ENCODE assay signal across 8 cellular contexts in genomic region chr10:52818019-52818418, GRCh38. TPM values are rescaled to one million over a fixed set of nuclear protein-coding genes. Genes with fewer than 3 reads are reported as not detected.
DNase-seq lines count a peak whose midpoint lies in the region; ATAC-seq and TF ChIP-seq lines count a peak whose summit lies in the region.

No MANE protein-coding gene starts in this region.

- H3K4me1 ChIP-seq in body of pancreas: no peaks in the 10 kb centered on the region

- H3K4me3 ChIP-seq in body of pancreas: no peak overlapping the region

- peak; percentile 52 to 65 for ATAC-seq in activated T-cell treated with anti-CD3 and anti-CD28 coated beads, Interleukin-2, amount 50 U/mL, for 72 hours (replicated peaks in 1 of 2)
- ATAC-seq in body of pancreas: no peak

- TF ChIP-seq POLR2A in body of pancreas (IDR thresholded peaks at IDR 0.05): no peak

- no peak overlapping the region for H3K4me3 Mint-ChIP-seq in activated T-cell treated with anti-CD3 and anti-CD28 coated beads, Interleukin-2, amount 50 U/mL, for 72 hours
- H3K4me3 Mint-ChIP-seq in activated T-cell treated with anti-CD3 and anti-CD28 coated beads, Interleukin-2, amount 50 U/mL, for 24 hours: no peak overlapping the region

- DNase-seq in activated T-cell treated with anti-CD3 and anti-CD28 coated beads, Interleukin-2, amount 50 U/mL, for 72 hours: no peak
- no peak for DNase-seq in activated T-cell treated with anti-CD3 and anti-CD28 coated beads, Interleukin-2, amount 50 U/mL, for 24 hours
- DNase-seq in H4 (ENCODE audit: low spot score) (peak; percentile 50), SW 1271 (lab: John Stamatoyannopoulos, UW) (peak; percentile 10 to 30), iPS-NIHi11 (ENCODE audit: low spot score) (peak; percentile 37), AG08396 (ENCODE audit: low spot score) (no peak), body of pancreas (no peak)

- H3K36me3 Mint-ChIP-seq in activated T-cell treated with anti-CD3 and anti-CD28 coated beads, Interleukin-2, amount 50 U/mL, for 72 hours (ENCODE audit: insufficient read depth in 2 of 2): no peaks in the 10 kb centered on the region
- no peaks in the 10 kb centered on the region for H3K36me3 Mint-ChIP-seq in activated T-cell treated with anti-CD3 and anti-CD28 coated beads, Interleukin-2, amount 50 U/mL, for 24 hours (ENCODE audit: low read depth)

- 42 to 45% methylated on average over 3 of the region's 3 CpGs for WGBS in body of pancreas, 2 donors

- H3K27me3 ChIP-seq in body of pancreas: no peaks in the 10 kb centered on the region

- H3K4me1 Mint-ChIP-seq in activated T-cell treated with anti-CD3 and anti-CD28 coated beads, Interleukin-2, amount 50 U/mL, for 72 hours (ENCODE audit: low read depth): peaks cover 7% of the 10 kb centered on the region
- no peaks in the 10 kb centered on the region for H3K4me1 Mint-ChIP-seq in activated T-cell treated with anti-CD3 and anti-CD28 coated beads, Interleukin-2, amount 50 U/mL, for 24 hours (ENCODE audit: low read depth)

- H3K9me3 ChIP-seq in body of pancreas: no peaks in the 10 kb centered on the region

- H3K36me3 ChIP-seq in body of pancreas (replicated peaks in 1 of 2; ENCODE audit: insufficient read depth in 1 of 2, low read depth in 2 of 2): no peaks in the 10 kb centered on the region

- peak; percentile 66 for TF ChIP-seq RAD21 in Ishikawa (IDR thresholded peaks at IDR 0.05; ENCODE audit: low read depth)

- intact Hi-C loops in body of pancreas (cut with DNase I): no loop called here

- no peak for TF ChIP-seq EP300 in Ishikawa (IDR thresholded peaks at IDR 0.05; ENCODE audit: borderline replicate concordance)

- no peak overlapping the region for H3K27ac ChIP-seq in body of pancreas

- H3K27ac Mint-ChIP-seq in activated T-cell treated with anti-CD3 and anti-CD28 coated beads, Interleukin-2, amount 50 U/mL, for 72 hours: no peak overlapping the region
- no peak overlapping the region for H3K27ac Mint-ChIP-seq in activated T-cell treated with anti-CD3 and anti-CD28 coated beads, Interleukin-2, amount 50 U/mL, for 24 hours

- peak in 3 of 7 experiments; percentile 16 to 34 (median 21) for TF ChIP-seq CTCF in body of pancreas (IDR thresholded peaks at IDR 0.05)

- peaks cover 12% of the 10 kb centered on the region for H3K27me3 Mint-ChIP-seq in activated T-cell treated with anti-CD3 and anti-CD28 coated beads, Interleukin-2, amount 50 U/mL, for 72 hours (ENCODE audit: low read depth)
- no peaks in the 10 kb centered on the region for H3K27me3 Mint-ChIP-seq in activated T-cell treated with anti-CD3 and anti-CD28 coated beads, Interleukin-2, amount 50 U/mL, for 24 hours

- peaks cover 2% of the 10 kb centered on the region in 2 donors for H3K9me3 Mint-ChIP-seq in activated T-cell treated with anti-CD3 and anti-CD28 coated beads, Interleukin-2, amount 50 U/mL, for 72 hours
- no peaks in the 10 kb centered on the region for H3K9me3 Mint-ChIP-seq in activated T-cell treated with anti-CD3 and anti-CD28 coated beads, Interleukin-2, amount 50 U/mL, for 24 hours

TF ChIP-seq in Ishikawa, 13 proteins besides CTCF, POLR2A, EP300 and RAD21:
- TF ChIP-seq TCF12 (IDR thresholded peaks at IDR 0.05; ENCODE audit: low read depth) (no peak), CREB1 (IDR thresholded peaks at IDR 0.05; ENCODE audit: low read depth) (no peak), FOXM1 (IDR thresholded peaks at IDR 0.05; ENCODE audit: borderline replicate concordance, low read depth) (no peak), TAF1 (IDR thresholded peaks at IDR 0.05; ENCODE audit: low read depth) (no peak), EGR1 (IDR thresholded peaks at IDR 0.05) (no peak), CEBPB (IDR thresholded peaks at IDR 0.05) (no peak), TEAD4 (IDR thresholded peaks at IDR 0.05) (no peak), MAX (IDR thresholded peaks at IDR 0.05) (no peak), REST (IDR thresholded peaks at IDR 0.05; ENCODE audit: low read depth) (no peak)

RNA-seq across cellular contexts. Expression of gene MBL2, which starts 45.4 kb away (rescaled TPM):
- not detected for total RNA-seq in activated T-cell treated with anti-CD3 and anti-CD28 coated beads, Interleukin-2, amount 50 U/mL, for 72 hours
- total RNA-seq in H4 (2014; rRNA removed; shearing (Covaris generic)): not detected in 2 replicates
- not detected for total RNA-seq in body of pancreas

Comparison
In these comparisons a context has a peak if more than half of its experiments do, and no peak if none do; other contexts are left out.
1. DNase-seq: peak in H4 (single experiment), SW 1271 (2 of 2) and iPS-NIHi11 (single experiment); none in activated T-cell treated with anti-CD3 and anti-CD28 coated beads, Interleukin-2, amount 50 U/mL, for 72 hours (0 of 2), activated T-cell treated with anti-CD3 and anti-CD28 coated beads, Interleukin-2, amount 50 U/mL, for 24 hours (single experiment), AG08396 (single experiment) and body of pancreas (0 of 4).